Comparison of ENCODE assay signal across 10 cellular contexts in genomic region chr11:1335264-1335810, GRCh38. TPM values are rescaled to one million over a fixed set of nuclear protein-coding genes. Genes with fewer than 3 reads are reported as not detected.
DNase-seq lines count a peak whose midpoint lies in the region; ATAC-seq and TF ChIP-seq lines count a peak whose summit lies in the region.
"Had no signal": no experiment of that assay in that cellular context is flagged by ENCODE, and none has a peak within 500 bp of the region (broad histone marks: within the 10 kb centered on the region; RNA-seq: fewer than 3 reads in every experiment).

No MANE protein-coding gene starts in this region.

- no peak overlapping the region for H3K9ac ChIP-seq in adipocyte (ENCODE audit: low read length)

- DNase-seq in heart left ventricle (peak in 1 of 5 donors; percentile 22), left cardiac atrium (no peak), adipocyte (ENCODE audit: low read depth) (no peak), lower lobe of right lung (no peak), thoracic aorta (ENCODE audit: low spot score) (no peak), GM20000 (ENCODE audit: low spot score) (no peak), H4 (ENCODE audit: low spot score) (no peak)

- no peak for TF ChIP-seq POLR2A in heart left ventricle (IDR thresholded peaks at IDR 0.05)

- H3K36me3 ChIP-seq in heart left ventricle (no peaks in the 10 kb centered on the region), adipocyte (ENCODE audit: control insufficient read depth, insufficient read depth, low read length, severe bottlenecking) (no peaks in the 10 kb centered on the region), lower lobe of right lung (no peaks in the 10 kb centered on the region), thoracic aorta (no peaks in the 10 kb centered on the region)
- H3K36me3 ChIP-seq: right lobe of liver, tibial nerve had no signal

- TF ChIP-seq CTCF in heart left ventricle (IDR thresholded peaks at IDR 0.05) (no peak), lower lobe of right lung (IDR thresholded peaks at IDR 0.05) (no peak), thoracic aorta (IDR thresholded peaks at IDR 0.05) (no peak), GM20000 (IDR thresholded peaks at IDR 0.05; ENCODE audit: extremely low read depth, missing control alignments) (no peak)

- no peaks in the 10 kb centered on the region for H3K9me3 ChIP-seq in heart left ventricle
- H3K9me3 ChIP-seq in adipocyte (ENCODE audit: control insufficient read depth, low read length): peaks cover 12% of the 10 kb centered on the region
- H3K9me3 ChIP-seq in lower lobe of right lung: no peaks in the 10 kb centered on the region
- no peaks in the 10 kb centered on the region for H3K9me3 ChIP-seq in thoracic aorta
- H3K9me3 ChIP-seq: right lobe of liver, tibial nerve had no signal

- 76 to 83% (median 80%) methylated on average over 10 of the region's 10 CpGs for WGBS in heart left ventricle, 4 donors

- H3K4me1 ChIP-seq in heart left ventricle (peaks cover 4 to 25% (median 12%) of the 10 kb centered on the region in 12 donors), adipocyte (ENCODE audit: control insufficient read depth, insufficient read depth, low read length) (peaks cover 10% of the 10 kb centered on the region), lower lobe of right lung (peaks cover 13% of the 10 kb centered on the region), thoracic aorta (ENCODE audit: control insufficient read depth in 1 of 2, low read depth in 2 of 2) (peaks cover 8 to 17% of the 10 kb centered on the region in 2 donors)

- H3K27me3 ChIP-seq in heart left ventricle (no peaks in the 10 kb centered on the region), adipocyte (replicated peaks; ENCODE audit: control insufficient read depth, insufficient read depth, low read length) (peaks cover 7% of the 10 kb centered on the region), lower lobe of right lung (ENCODE audit: low read depth) (peaks cover 10% of the 10 kb centered on the region), thoracic aorta (replicated peaks; ENCODE audit: insufficient read depth) (no peaks in the 10 kb centered on the region)
- H3K27me3 ChIP-seq: right lobe of liver, tibial nerve had no signal

- intact Hi-C loops in heart left ventricle (cut with DNase I) (loop anchor here in 2 of 10 donors (5.0 kb wide), 2 partner anchors 52 to 182 kb away; partner anchors contain the start of gene BRSK2 (in 1 of the 2)), left cardiac atrium (cut with DNase I) (loop anchor here in 1 of 2 donors (10.0 kb wide), 1 partner anchor 179 kb away; no protein-coding TSS in a partner anchor), lower lobe of right lung (cut with DNase I) (no loop called here)

- ATAC-seq in heart left ventricle (no peak), left cardiac atrium (no peak), lower lobe of right lung (no peak), thoracic aorta (ENCODE audit: insufficient number of reproducible peaks, low FRiP score, low read depth) (no peak), HG02759 (IDR thresholded peaks at IDR 0.05; ENCODE audit: unreplicated experiment) (no peak)

- peak overlapping the region in 1 of 12 donors; percentile 79 for H3K27ac ChIP-seq in heart left ventricle
- no peak overlapping the region for H3K27ac ChIP-seq in lower lobe of right lung
- H3K27ac ChIP-seq in thoracic aorta: peak overlapping the region in 1 of 2 donors; percentile 50

- H3K4me3 ChIP-seq in heart left ventricle: peak overlapping the region in 8 of 12 donors; percentile 47 to 59 (median 56)
- H3K4me3 ChIP-seq in adipocyte (ENCODE audit: low read length): peak overlapping the region; percentile 79
- H3K4me3 ChIP-seq in lower lobe of right lung: peak overlapping the region; percentile 54
- H3K4me3 ChIP-seq in thoracic aorta: peak overlapping the region; percentile 73

RNA-seq across cellular contexts. Expression of gene TOLLIP, which starts 25.9 kb away (rescaled TPM):
- total RNA-seq in heart left ventricle: 10 to 100 TPM; 36.9 to 57.2 (median 44.9) TPM
- polyA plus RNA-seq in heart left ventricle: 10 to 100 TPM; 27.4 to 49.6 TPM
- total RNA-seq in left cardiac atrium: 10 to 100 TPM; 43.4 to 50.8 TPM
- 68.4 TPM for total RNA-seq in lower lobe of right lung
- 10 to 100 TPM; 46.0 to 46.3 TPM for total RNA-seq in thoracic aorta
- 18.6 and 26.9 TPM in 2 replicates for total RNA-seq in H4 (2014; rRNA removed; shearing (Covaris generic))

RNA-seq across cellular contexts. Expression of gene BRSK2, which starts 54.4 kb away (rescaled TPM):
- total RNA-seq in heart left ventricle (under 1 TPM in 8 of 9 donors, not detected in 1; 0.16 to 0.85 (median 0.61) TPM), left cardiac atrium (1 to 10 TPM; 1.3 to 1.6 TPM), lower lobe of right lung (0.62 TPM), thoracic aorta (1 to 10 TPM in 1 of 2 donors, not detected in 1; 1.2 TPM)
- polyA plus RNA-seq in heart left ventricle: 1 to 10 TPM in 1 of 2 donors, under 1 TPM in 1; 0.26 to 1.3 TPM
- total RNA-seq in H4 (2014; rRNA removed; shearing (Covaris generic)): 1.3 and 2.5 TPM in 2 replicates
